ENCODE assay signal across 8 cellular contexts in genomic region chr9:109477269-109478203, GRCh38. TPM values are rescaled to one million over a fixed set of nuclear protein-coding genes. Genes with fewer than 3 reads are reported as not detected.
DNase-seq lines count a peak whose midpoint lies in the region; ATAC-seq, FAIRE-seq and TF ChIP-seq lines count a peak whose summit lies in the region.

No MANE protein-coding gene starts in this region.

- H3K27me3 ChIP-seq in lower lobe of right lung (ENCODE audit: low read depth) (no peaks in the 10 kb centered on the region), H7 (ENCODE audit: control insufficient read depth, insufficient read depth, low read length) (no peaks in the 10 kb centered on the region)

- no peak overlapping the region for H3K4me3 Mint-ChIP-seq in activated T-helper 17 cell treated with anti-CD3 and anti-CD28 coated beads, Interleukin-2, amount 50 U/mL, for 72 hours

- H3K36me3 Mint-ChIP-seq in activated T-helper 17 cell treated with anti-CD3 and anti-CD28 coated beads, Interleukin-2, amount 50 U/mL, for 72 hours (ENCODE audit: low read depth), result no peaks in the 10 kb centered on the region

- H3K4me3 ChIP-seq in lower lobe of right lung, result no peak overlapping the region
- no peak overlapping the region for H3K4me3 ChIP-seq in H7 (ENCODE audit: insufficient read depth, low read depth, low read length)

- H3K27me3 Mint-ChIP-seq in activated T-helper 17 cell treated with anti-CD3 and anti-CD28 coated beads, Interleukin-2, amount 50 U/mL, for 72 hours, result peaks cover 25% of the 10 kb centered on the region

- no peaks in the 10 kb centered on the region for H3K4me1 Mint-ChIP-seq in activated T-helper 17 cell treated with anti-CD3 and anti-CD28 coated beads, Interleukin-2, amount 50 U/mL, for 72 hours

- no peaks in the 10 kb centered on the region for H3K36me3 ChIP-seq in lower lobe of right lung
- no peaks in the 10 kb centered on the region for H3K36me3 ChIP-seq in H7 (replicated peaks; ENCODE audit: control insufficient read depth, insufficient read depth, low read length)

- FAIRE-seq in RCC 7860 (lab: Jason Lieb, UNC), result peak; percentile 97

- no peaks in the 10 kb centered on the region for H3K9me3 ChIP-seq in lower lobe of right lung

- intact Hi-C loops in lower lobe of right lung (cut with DNase I), result no loop called here

- H3K27ac Mint-ChIP-seq in activated T-helper 17 cell treated with anti-CD3 and anti-CD28 coated beads, Interleukin-2, amount 50 U/mL, for 72 hours, result no peak overlapping the region

- H3K4me1 ChIP-seq in lower lobe of right lung, result peaks cover 24% of the 10 kb centered on the region

- ATAC-seq in GM19023 (IDR thresholded peaks at IDR 0.05; ENCODE audit: unreplicated experiment) (peak; percentile 86), HG03064 (IDR thresholded peaks at IDR 0.05; ENCODE audit: low read depth, unreplicated experiment) (peak; percentile 87), lower lobe of right lung (peak; percentile 94 to 96)
- ATAC-seq in activated T-helper 17 cell treated with anti-CD3 and anti-CD28 coated beads, Interleukin-2, amount 50 U/mL, for 72 hours (replicated peaks), result no peak

- H3K27ac ChIP-seq in lower lobe of right lung, result peak overlapping the region; percentile 78

- DNase-seq in RCC 7860 (ENCODE audit: low spot score), result peak; percentile 95
- DNase-seq in lower lobe of right lung, result peak; percentile 90
- DNase-seq in activated CD4-positive, alpha-beta T cell treated with anti-CD3 and anti-CD28 coated beads, Interleukin-2, amount 50 U/mL, for 48 hours, result no peak
- DNase-seq in H7, result no peak
- DNase-seq in COLO829 (ENCODE audit: low spot score), result no peak

- no peaks in the 10 kb centered on the region for H3K9me3 Mint-ChIP-seq in activated T-helper 17 cell treated with anti-CD3 and anti-CD28 coated beads, Interleukin-2, amount 50 U/mL, for 72 hours

- TF ChIP-seq CTCF in lower lobe of right lung (IDR thresholded peaks at IDR 0.05), result no peak

RNA-seq across cellular contexts. Expression of gene PTPN3, which starts 20.6 kb away (rescaled TPM):
- 13.4 TPM for total RNA-seq in lower lobe of right lung
- 0.62 and 2.0 TPM in 2 replicates for total RNA-seq in H7 (2014; rRNA removed; shearing (Covaris generic))
- under 1 TPM; 0.41 to 0.82 TPM for total RNA-seq in activated T-helper 17 cell treated with anti-CD3 and anti-CD28 coated beads, Interleukin-2, amount 50 U/mL, for 72 hours

Comparison
In these comparisons a context has a peak if more than half of its experiments do, and no peak if none do; other contexts are left out.
1. DNase-seq: peak in RCC 7860 (single experiment) and lower lobe of right lung (single experiment); none in activated CD4-positive, alpha-beta T cell treated with anti-CD3 and anti-CD28 coated beads, Interleukin-2, amount 50 U/mL, for 48 hours (0 of 2), H7 (single experiment) and COLO829 (single experiment).